Comparison of ENCODE assay signal across 1 cellular context in genomic region chr2:149585317-149585885, GRCh38.
TF ChIP-seq lines count a peak whose summit lies in the region.

No MANE protein-coding gene starts in this region.

TF ChIP-seq in GM12878, 131 proteins besides CTCF, POLR2A, EP300 and RAD21 (continued from another document):
- TF ChIP-seq REST (IDR thresholded peaks at IDR 0.05; ENCODE audit: low read depth, low read length) (no peak), ZBTB33 (IDR thresholded peaks at IDR 0.05) (no peak), MEF2B (IDR thresholded peaks at IDR 0.05; ENCODE audit: partially characterized antibody, poor library complexity, severe bottlenecking) (no peak), TCF7 (IDR thresholded peaks at IDR 0.05; ENCODE audit: borderline replicate concordance) (no peak), ATF2 (IDR thresholded peaks at IDR 0.05; ENCODE audit: low read length) (no peak), ZNF274 (IDR thresholded peaks at IDR 0.05; ENCODE audit: insufficient read depth, insufficient read length) (no peak), FOXK2 (IDR thresholded peaks at IDR 0.05) (no peak)
